ENCODE assay signal across 1 cellular context in the genomic region with DNA sequence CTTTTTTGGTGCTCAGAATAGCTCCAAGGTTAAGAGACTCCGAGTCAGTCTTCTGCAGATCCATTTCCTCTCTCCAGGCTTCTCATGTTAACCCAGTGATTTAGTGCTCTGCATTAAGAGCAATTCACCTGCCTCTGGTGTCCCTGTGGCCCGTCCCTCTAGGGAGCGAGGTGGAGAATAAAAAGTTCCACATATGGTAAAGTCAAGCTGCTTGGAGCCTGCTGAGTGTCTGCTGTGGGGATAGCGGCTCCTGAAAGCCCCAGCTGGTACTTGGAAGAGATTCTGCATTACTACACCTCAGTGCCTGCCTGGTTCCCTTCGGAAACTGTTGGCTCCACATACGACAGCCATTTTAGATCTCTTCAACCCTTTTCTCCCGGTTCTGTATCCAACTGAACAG.
TF ChIP-seq lines count a peak whose summit lies in the region.

No MANE protein-coding gene starts in this region.

TF ChIP-seq in IMR-90, 13 proteins besides CTCF, POLR2A, EP300 and RAD21:
- TF ChIP-seq MAZ (IDR thresholded peaks at IDR 0.05; ENCODE audit: borderline replicate concordance, low read depth, low read length): no peak
